24 cellular contexts compared by ENCODE assay signal in the genomic region with DNA sequence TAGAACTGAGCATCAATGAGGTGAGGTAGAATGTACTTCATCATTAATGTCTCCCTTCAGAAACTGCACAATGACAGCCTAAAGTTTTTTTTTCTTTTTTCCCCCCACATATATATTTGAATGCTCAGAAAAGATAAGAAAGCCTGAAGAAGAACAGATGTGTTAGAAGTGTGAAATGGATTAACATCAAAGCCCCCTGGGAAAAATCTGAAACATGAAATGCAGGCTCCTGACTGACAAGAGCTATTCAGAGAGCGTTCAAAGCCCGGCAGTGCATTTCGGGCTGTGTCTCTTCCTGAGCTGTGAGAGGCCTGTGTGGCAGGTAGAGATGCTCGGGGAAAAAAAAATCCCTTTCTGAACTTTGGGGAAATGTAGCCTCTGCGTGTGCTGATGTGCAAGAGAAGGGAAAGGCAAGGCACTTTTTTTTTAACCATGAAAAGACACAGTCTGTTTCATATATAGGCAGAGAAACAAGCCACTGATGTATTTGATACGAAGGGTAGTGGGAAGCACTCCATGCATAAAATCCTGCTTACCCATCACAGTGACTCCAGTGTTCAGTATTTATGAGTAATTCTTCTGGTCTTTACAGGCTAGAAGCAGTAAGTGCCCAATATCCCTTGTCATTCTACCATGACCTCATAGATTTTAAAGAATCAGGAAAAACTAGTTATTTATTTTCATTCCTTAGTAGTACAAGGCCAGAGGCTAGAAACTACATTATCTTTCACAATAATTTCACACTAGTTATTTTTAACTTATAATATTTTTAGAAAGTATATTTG.
DNase-seq lines count a peak whose midpoint lies in the region; ATAC-seq and TF ChIP-seq lines count a peak whose summit lies in the region.
"Had no signal": no experiment of that assay in that cellular context is flagged by ENCODE, and none has a peak within 500 bp of the region (broad histone marks: within the 10 kb centered on the region; RNA-seq: fewer than 3 reads in every experiment).

No MANE protein-coding gene starts in this region.

- H3K36me3 Mint-ChIP-seq in HFFc6 (ENCODE audit: low read depth) (peaks cover 5% of the 10 kb centered on the region; the same call in 1 of the 2 replicates), mesothelial cell of epicardium (no peaks in the 10 kb centered on the region)

- H3K4me3 Mint-ChIP-seq in HFFc6 (no peak overlapping the region), mesothelial cell of epicardium (no peak overlapping the region)
- H3K4me3 Mint-ChIP-seq: activated CD4-positive, alpha-beta T cell treated with anti-CD3 and anti-CD28 coated beads, Interleukin-2, amount 10 ng/mL, durations not matched to agents 7 days and 5 days; activated naive CD8-positive, alpha-beta T cell treated with anti-CD3 and anti-CD28 coated beads, Interleukin-2, amount 50 U/mL, for 24 hours had no signal

- H3K4me3 ChIP-seq in fibroblast of mammary gland (ENCODE audit: control insufficient read depth, low read depth, low read length): no peak overlapping the region
- H3K4me3 ChIP-seq: heart left ventricle, right atrium auricular region, thyroid gland had no signal

- H3K27ac Mint-ChIP-seq in HFFc6 (no peak overlapping the region), mesothelial cell of epicardium (no peak overlapping the region)
- H3K27ac Mint-ChIP-seq: activated CD4-positive, alpha-beta T cell treated with anti-CD3 and anti-CD28 coated beads, Interleukin-2, amount 10 ng/mL, durations not matched to agents 7 days and 5 days; activated naive CD8-positive, alpha-beta T cell treated with anti-CD3 and anti-CD28 coated beads, Interleukin-2, amount 50 U/mL, for 24 hours; activated T-helper 2 cell treated with anti-CD3 and anti-CD28 coated beads, Interferon-gamma antibody, Interleukin-2, Interleukin-4, amounts not matched to agents 10 μg/mL and 5 μg/mL and 100 μg/mL, durations not matched to agents 14 hours and 24 hours and 36 hours had no signal

- no peak for TF ChIP-seq CTCF in HFFc6 (IDR thresholded peaks at IDR 0.05)
- no peak for TF ChIP-seq CTCF in fibroblast of mammary gland (conservative IDR thresholded peaks at IDR 0.05; ENCODE audit: control insufficient read depth, insufficient read depth, low read depth, low read length)
- no peak for TF ChIP-seq CTCF in mesothelial cell of epicardium (IDR thresholded peaks at IDR 0.05; ENCODE audit: unreplicated experiment)

- peak; percentile 0 for DNase-seq in HFFc6
- peak; percentile 67 for DNase-seq in SK-N-DZ (ENCODE audit: low spot score)
- peak; percentile 50 for DNase-seq in fibroblast of mammary gland (ENCODE audit: low read depth)
- peak; percentile 46 for DNase-seq in retina
- no peak for DNase-seq in mesothelial cell of epicardium (ENCODE audit: low spot score in 2 of 2, unreplicated experiment in 2 of 2)
- no peak for DNase-seq in NCI-H446 (lab: John Stamatoyannopoulos, UW)
- DNase-seq: activated CD4-positive, alpha-beta T cell treated with anti-CD3 and anti-CD28 coated beads, Interleukin-2, amount 10 ng/mL, durations not matched to agents 7 days and 5 days; activated naive CD8-positive, alpha-beta T cell treated with anti-CD3 and anti-CD28 coated beads, Interleukin-2, amount 50 U/mL, for 24 hours; BE2C; central memory CD4-positive, alpha-beta T cell; COR-L47; EL; heart left ventricle; left ventricle myocardium superior; NCI-H1436; occipital lobe; stimulated activated naive CD4-positive, alpha-beta T cell; thyroid gland had no signal

- no peaks in the 10 kb centered on the region for H3K4me1 Mint-ChIP-seq in HFFc6 (ENCODE audit: low read depth)
- H3K4me1 Mint-ChIP-seq in mesothelial cell of epicardium: peaks cover 4% of the 10 kb centered on the region
- H3K4me1 Mint-ChIP-seq: activated CD4-positive, alpha-beta T cell treated with anti-CD3 and anti-CD28 coated beads, Interleukin-2, amount 10 ng/mL, durations not matched to agents 7 days and 5 days; activated naive CD8-positive, alpha-beta T cell treated with anti-CD3 and anti-CD28 coated beads, Interleukin-2, amount 50 U/mL, for 24 hours had no signal

- ATAC-seq in HG03045 (IDR thresholded peaks at IDR 0.05; ENCODE audit: unreplicated experiment): no peak
- ATAC-seq: activated naive CD8-positive, alpha-beta T cell treated with anti-CD3 and anti-CD28 coated beads, Interleukin-2, amount 50 U/mL, for 24 hours; esophagus mucosa; heart left ventricle; HepG2; left ventricle myocardium superior; Right ventricle myocardium inferior had no signal

- H3K27me3 Mint-ChIP-seq in HFFc6 (ENCODE audit: insufficient read depth) (no peaks in the 10 kb centered on the region), mesothelial cell of epicardium (ENCODE audit: low read depth) (no peaks in the 10 kb centered on the region)
- H3K27me3 Mint-ChIP-seq: activated CD4-positive, alpha-beta T cell treated with anti-CD3 and anti-CD28 coated beads, Interleukin-2, amount 10 ng/mL, durations not matched to agents 7 days and 5 days; activated naive CD8-positive, alpha-beta T cell treated with anti-CD3 and anti-CD28 coated beads, Interleukin-2, amount 50 U/mL, for 24 hours had no signal

- peaks cover 19% of the 10 kb centered on the region for H3K9me3 Mint-ChIP-seq in HFFc6
- no peaks in the 10 kb centered on the region for H3K9me3 Mint-ChIP-seq in mesothelial cell of epicardium

Comparison
In these comparisons a context has a peak if more than half of its experiments do, and no peak if none do; other contexts are left out.
1. DNase-seq: peak in HFFc6 (single experiment), SK-N-DZ (single experiment), fibroblast of mammary gland (single experiment) and retina (single experiment); none in mesothelial cell of epicardium (0 of 2) and NCI-H446 (0 of 2).